In genomic region chr2:94870392-94871225, GRCh38 we compare ENCODE assay signal across 1 cellular context.
A peak's percentile ranks its signal among the peaks of the same experiment; 100 is the strongest.
TF ChIP-seq lines count a peak whose summit lies in the region.

No MANE protein-coding gene starts in this region.

TF ChIP-seq in HEK293, 187 proteins besides CTCF, POLR2A, EP300 and RAD21 (continued from another document):
- TF ChIP-seq ZNF280D (tag by site-specific recombination; IDR thresholded peaks at IDR 0.05) (no peak), BCL6B (tag by site-specific recombination; IDR thresholded peaks at IDR 0.05) (no peak), ZNF449 (tag by site-specific recombination; IDR thresholded peaks at IDR 0.05) (no peak), ZNF776 (tag by site-specific recombination; IDR thresholded peaks at IDR 0.05; ENCODE audit: borderline replicate concordance) (no peak), ZNF501 (tag by site-specific recombination; IDR thresholded peaks at IDR 0.05) (no peak), ZNF621 (tag by site-specific recombination; IDR thresholded peaks at IDR 0.05) (no peak), ZNF302 (tag by site-specific recombination; IDR thresholded peaks at IDR 0.05; ENCODE audit: low read depth) (no peak), ZNF157 (tag by site-specific recombination; IDR thresholded peaks at IDR 0.05) (no peak), ZNF707 (tag by site-specific recombination; IDR thresholded peaks at IDR 0.05) (no peak), ZBTB48 (tag by site-specific recombination; IDR thresholded peaks at IDR 0.05) (no peak), WT1 (tag by site-specific recombination; IDR thresholded peaks at IDR 0.05) (no peak), ZNF274 (IDR thresholded peaks at IDR 0.05; ENCODE audit: low read length) (no peak), ZNF274 (tag by site-specific recombination; IDR thresholded peaks at IDR 0.05; ENCODE audit: borderline replicate concordance) (no peak), ZNF202 (tag by site-specific recombination; IDR thresholded peaks at IDR 0.05; ENCODE audit: borderline replicate concordance) (no peak), SP3 (tag by site-specific recombination; IDR thresholded peaks at IDR 0.05) (no peak), ZBTB10 (tag by site-specific recombination; IDR thresholded peaks at IDR 0.05) (0 out of 2 replicates have a peak, but pooled peaks have one; percentile 27), ZNF664 (tag by site-specific recombination; IDR thresholded peaks at IDR 0.05) (no peak), GLIS2 (tag by site-specific recombination; IDR thresholded peaks at IDR 0.05) (no peak), ZNF654 (tag by site-specific recombination; IDR thresholded peaks at IDR 0.05; ENCODE audit: low read depth) (peak; percentile 34), OVOL3 (tag by site-specific recombination; IDR thresholded peaks at IDR 0.05) (no peak)
TF ChIP-seq in HEK293: peak in this region for 4.
